In genomic region chr4:171719691-171720090, GRCh38 we compare ENCODE assay signal across 21 cellular contexts.
DNase-seq lines count a peak whose midpoint lies in the region; TF ChIP-seq lines count a peak whose summit lies in the region.
"Had no signal": no experiment of that assay in that cellular context is flagged by ENCODE, and none has a peak within 500 bp of the region (broad histone marks: within the 10 kb centered on the region; RNA-seq: fewer than 3 reads in every experiment).

No MANE protein-coding gene starts in this region.

- CTCF ChIA-PET in BJ (lab: Yijun Ruan, JAX), result no interaction called here

- H3K9ac ChIP-seq in adipocyte (ENCODE audit: low read length), result no peak overlapping the region
- H3K9ac ChIP-seq: BLaER1 had no signal

- H3K4me3 ChIP-seq in BJ (ENCODE audit: low read depth, low read length) (no peak overlapping the region), adipocyte (ENCODE audit: low read length) (no peak overlapping the region), MG63 (no peak overlapping the region), thyroid gland (replicated peaks in 1 of 3) (no peak overlapping the region)
- H3K4me3 ChIP-seq: BLaER1, GM23338 had no signal

- 71 to 82% methylated on average over 2 of the region's 2 CpGs for WGBS in thyroid gland, 2 donors

- H3K27ac ChIP-seq in thyroid gland, result no peak overlapping the region
- H3K27ac ChIP-seq: BLaER1, C4-2B had no signal

- H3K27me3 ChIP-seq in BJ (ENCODE audit: control insufficient read depth, insufficient read depth, low read length), result no peaks in the 10 kb centered on the region
- H3K27me3 ChIP-seq in adipocyte (replicated peaks; ENCODE audit: control insufficient read depth, insufficient read depth, low read length), result no peaks in the 10 kb centered on the region
- H3K27me3 ChIP-seq in MG63, result no peaks in the 10 kb centered on the region
- no peaks in the 10 kb centered on the region for H3K27me3 ChIP-seq in thyroid gland
- H3K27me3 ChIP-seq: BLaER1 had no signal

- intact Hi-C loops in thyroid gland (cut with DNase I), result no loop called here

- peak; percentile 8 for DNase-seq in BJ (ENCODE audit: low read depth)
- peak; percentile 40 for DNase-seq in HS-5 (ENCODE audit: low read depth)
- peak; percentile 43 for DNase-seq in adipocyte (ENCODE audit: low read depth)
- peak; percentile 68 for DNase-seq in fibroblast of peridontal ligament (ENCODE audit: extremely low read depth)
- no peak for DNase-seq in NCI-H2227 treated with DMSO at 0.1 percent for 48 hours (lab: John Stamatoyannopoulos, UW)
- no peak for DNase-seq in foreskin melanocyte
- DNase-seq in MG63, result no peak
- no peak for DNase-seq in thyroid gland
- DNase-seq: 8988T; Caco-2; CD4-positive, CD25-positive, alpha-beta regulatory T cell; CD8-positive, alpha-beta T cell; DMS153; DND-41; EL; GF-D8; H9; HFFc6 had no signal

- no peaks in the 10 kb centered on the region for H3K4me1 ChIP-seq in adipocyte (ENCODE audit: control insufficient read depth, insufficient read depth, low read length)
- no peaks in the 10 kb centered on the region for H3K4me1 ChIP-seq in thyroid gland
- H3K4me1 ChIP-seq: BLaER1, Caco-2 had no signal

- H3K36me3 ChIP-seq in BJ (ENCODE audit: control insufficient read depth, insufficient read depth, low read length), result no peaks in the 10 kb centered on the region
- H3K36me3 ChIP-seq in adipocyte (ENCODE audit: control insufficient read depth, insufficient read depth, low read length, severe bottlenecking), result no peaks in the 10 kb centered on the region
- no peaks in the 10 kb centered on the region for H3K36me3 ChIP-seq in MG63
- no peaks in the 10 kb centered on the region for H3K36me3 ChIP-seq in thyroid gland

- H3K9me3 ChIP-seq in adipocyte (ENCODE audit: control insufficient read depth, low read length), result peaks cover 16% of the 10 kb centered on the region
- no peaks in the 10 kb centered on the region for H3K9me3 ChIP-seq in MG63
- no peaks in the 10 kb centered on the region for H3K9me3 ChIP-seq in thyroid gland
- H3K9me3 ChIP-seq: Caco-2 had no signal

- POLR2A ChIA-PET in BJ (lab: Charles Lee), result no interaction called here

- TF ChIP-seq POLR2A in thyroid gland (IDR thresholded peaks at IDR 0.05), result no peak

- TF ChIP-seq CTCF in BJ (IDR thresholded peaks at IDR 0.05; ENCODE audit: insufficient read depth, low read depth, low read length) (no peak), thyroid gland (IDR thresholded peaks at IDR 0.05) (no peak)

Comparison
In these comparisons a context has a peak if more than half of its experiments do, and no peak if none do; other contexts are left out.
1. DNase-seq: peak in BJ (single experiment), HS-5 (single experiment), adipocyte (single experiment) and fibroblast of peridontal ligament (single experiment); none in NCI-H2227 treated with DMSO at 0.1 percent for 48 hours (single experiment), foreskin melanocyte (single experiment), MG63 (single experiment) and thyroid gland (0 of 2).